20 cellular contexts compared by ENCODE assay signal in genomic region chr14:24401810-24402702, GRCh38. TPM values are rescaled to one million over a fixed set of nuclear protein-coding genes. Genes with fewer than 3 reads are reported as not detected.
DNase-seq lines count a peak whose midpoint lies in the region; ATAC-seq and TF ChIP-seq lines count a peak whose summit lies in the region.
"Had no signal": no experiment of that assay in that cellular context is flagged by ENCODE, and none has a peak within 500 bp of the region (broad histone marks: within the 10 kb centered on the region; RNA-seq: fewer than 3 reads in every experiment).

No MANE protein-coding gene starts in this region.

- intact Hi-C loops in IMR-90 (cut with micrococcal nuclease), result no loop called here
- intact Hi-C loops in activated CD4-positive, alpha-beta T cell treated with anti-CD3 and anti-CD28 coated beads for 36 hours (cut with DNase I, micrococcal nuclease), result no loop called here

- H3K56ac ChIP-seq in IMR-90 (ENCODE audit: extremely low read depth, insufficient read depth, low read length), result no peak overlapping the region

- POLR2A ChIA-PET in IMR-90 (lab: Charles Lee; ENCODE audit: unreplicated experiment), result no interaction called here
- POLR2A ChIA-PET in activated CD4-positive, alpha-beta T cell treated with anti-CD3 and anti-CD28 coated beads for 36 hours (lab: Charles Lee), result no interaction called here

- H3K27ac Mint-ChIP-seq in glutamatergic neuron (ENCODE audit: unreplicated experiment), result peak overlapping the region; percentile 22
- H3K27ac Mint-ChIP-seq in activated CD4-positive, alpha-beta T cell treated with anti-CD3 and anti-CD28 coated beads for 36 hours, result no peak overlapping the region
- H3K27ac Mint-ChIP-seq: activated CD8-positive, alpha-beta memory T cell treated with anti-CD3 and anti-CD28 coated beads, Interleukin-2, amount 10 ng/mL, durations not matched to agents 7 days and 5 days; activated naive CD8-positive, alpha-beta T cell treated with anti-CD3 and anti-CD28 coated beads, Interleukin-2, amount 50 U/mL, for 24 hours; activated T-helper 17 cell treated with anti-CD3 and anti-CD28 coated beads, Interleukin-2, amount 50 U/mL, for 72 hours; CD8-positive, alpha-beta T cell had no signal

- peak overlapping the region; percentile 50 for H2AK9ac ChIP-seq in IMR-90 (replicated peaks; ENCODE audit: low read depth, low read length, poor library complexity)

- H2AFZ ChIP-seq in IMR-90 (replicated peaks; ENCODE audit: low read length, poor library complexity) (no peak overlapping the region), mesenchymal stem cell (ENCODE audit: low read depth, low read length) (no peak overlapping the region)

- no peak overlapping the region for H4K8ac ChIP-seq in IMR-90 (ENCODE audit: low read depth in 2 of 2, low read length in 2 of 2)
- no peak overlapping the region for H4K8ac ChIP-seq in mesenchymal stem cell (ENCODE audit: low read length)

- H3K18ac ChIP-seq in IMR-90 (ENCODE audit: low read depth, low read length) (no peak overlapping the region), mesenchymal stem cell (ENCODE audit: low read depth in 1 of 2, low read length in 2 of 2) (no peak overlapping the region)

- H3K4ac ChIP-seq in IMR-90 (ENCODE audit: low read depth, low read length), result no peak overlapping the region
- H3K4ac ChIP-seq in mesenchymal stem cell (ENCODE audit: low read depth in 1 of 2, low read length in 2 of 2), result peak overlapping the region in 1 of 2 experiments; percentile 25

- DNase-seq in IMR-90 (no peak), glutamatergic neuron (no peak), mesenchymal stem cell (no peak), NCI-H1105 (lab: John Stamatoyannopoulos, UW) (no peak)
- no peak for DNase-seq in activated CD4-positive, alpha-beta T cell treated with anti-CD3 and anti-CD28 coated beads for 36 hours
- DNase-seq: activated CD4-positive, alpha-beta T cell treated with anti-CD3 and anti-CD28 coated beads for 4 hours; activated CD8-positive, alpha-beta memory T cell treated with anti-CD3 and anti-CD28 coated beads, Interleukin-2, amount 10 ng/mL, durations not matched to agents 7 days and 5 days; activated naive CD8-positive, alpha-beta T cell treated with anti-CD3 and anti-CD28 coated beads, Interleukin-2, amount 50 U/mL, for 24 hours; CD8-positive, alpha-beta T cell; DMS79; kidney glomerular epithelial cell; natural killer cell; NCI-H1417; NCI-H524; psoas muscle; stimulated activated CD4-positive, alpha-beta T cell treated with anti-CD3 and anti-CD28 coated beads, Interleukin-12 subunit alpha, Interleukin-12 subunit beta, amount 100 ng/mL, for 4 hours had no signal

- H4K20me1 ChIP-seq in IMR-90 (ENCODE audit: insufficient read depth, low read length), result no peaks in the 10 kb centered on the region

- H2BK20ac ChIP-seq in IMR-90 (ENCODE audit: low read depth, low read length), result no peak overlapping the region

- 69% methylated on average over 3 of the region's 9 CpGs; no CpG with 5 or more reads in 1 of the 2 experiments for WGBS in IMR-90 (ENCODE audit: extremely low coverage in 2 of 2, insufficient read length in 1 of 2), 2 experiments
- WGBS in mesenchymal stem cell, result 74% methylated on average over 9 of the region's 9 CpGs

- H2BK120ac ChIP-seq in IMR-90 (ENCODE audit: low read depth, low read length) (no peak overlapping the region), mesenchymal stem cell (ENCODE audit: low read depth, low read length) (no peak overlapping the region)

- H3K36me3 ChIP-seq in IMR-90 (ENCODE audit: control insufficient read depth, insufficient read depth, low read length) (peaks cover 4% of the 10 kb centered on the region; the same call in 1 of the 2 replicates), stomach smooth muscle (ENCODE audit: control insufficient read depth in 2 of 2, insufficient read depth in 2 of 2, low read length in 2 of 2) (peaks cover 0 to 2% of the 10 kb centered on the region in 2 donors), mesenchymal stem cell (ENCODE audit: control insufficient read depth in 1 of 2, insufficient read depth in 2 of 2, low read depth in 1 of 2, low read length in 2 of 2) (peaks cover 5 to 12% of the 10 kb centered on the region in 2 experiments)
- H3K36me3 ChIP-seq: breast epithelium had no signal

- H3K79me1 ChIP-seq in IMR-90 (ENCODE audit: low read depth in 1 of 2, low read length in 2 of 2) (peaks cover 0 to 13% of the 10 kb centered on the region in 2 experiments; a peak in 1 of 4 replicates), mesenchymal stem cell (replicated peaks; ENCODE audit: low read length, poor library complexity, severe bottlenecking) (peaks cover 17% of the 10 kb centered on the region)

- no peaks in the 10 kb centered on the region for H3K9me3 ChIP-seq in IMR-90 (ENCODE audit: control insufficient read depth, insufficient read depth, low read length)
- no peaks in the 10 kb centered on the region for H3K9me3 ChIP-seq in stomach smooth muscle (ENCODE audit: control insufficient read depth in 2 of 2, low read length in 2 of 2)
- H3K9me3 ChIP-seq in mesenchymal stem cell (ENCODE audit: control insufficient read depth, low read length), result no peaks in the 10 kb centered on the region
- H3K9me3 ChIP-seq: breast epithelium, psoas muscle had no signal

- no peaks in the 10 kb centered on the region for H3K36me3 Mint-ChIP-seq in glutamatergic neuron (ENCODE audit: unreplicated experiment)
- no peaks in the 10 kb centered on the region for H3K36me3 Mint-ChIP-seq in activated CD4-positive, alpha-beta T cell treated with anti-CD3 and anti-CD28 coated beads for 36 hours (ENCODE audit: low read depth)
- H3K36me3 Mint-ChIP-seq: activated CD8-positive, alpha-beta memory T cell treated with anti-CD3 and anti-CD28 coated beads, Interleukin-2, amount 10 ng/mL, durations not matched to agents 7 days and 5 days; CD8-positive, alpha-beta T cell; natural killer cell had no signal

- no peak for TF ChIP-seq POLR2A in IMR-90 (IDR thresholded peaks at IDR 0.05; ENCODE audit: low read depth, low read length)

- H3K27me3 ChIP-seq in IMR-90 (ENCODE audit: control insufficient read depth, insufficient read depth, low read length) (no peaks in the 10 kb centered on the region), stomach smooth muscle (ENCODE audit: control insufficient read depth in 1 of 2, insufficient read depth in 2 of 2, low read length in 2 of 2) (no peaks in the 10 kb centered on the region), mesenchymal stem cell (ENCODE audit: control insufficient read depth in 1 of 2, insufficient read depth in 1 of 2, low read length in 2 of 2) (no peaks in the 10 kb centered on the region)
- H3K27me3 ChIP-seq: breast epithelium had no signal

- H2BK15ac ChIP-seq in IMR-90 (ENCODE audit: low read depth, low read length), result no peak overlapping the region
- H2BK15ac ChIP-seq in mesenchymal stem cell (ENCODE audit: low read depth, poor library complexity, severe bottlenecking), result no peak overlapping the region

- no peak overlapping the region for H4K5ac ChIP-seq in IMR-90 (ENCODE audit: low read depth, low read length)

- no peak overlapping the region for H4K91ac ChIP-seq in IMR-90 (ENCODE audit: insufficient read depth, low read depth, low read length)
- H4K91ac ChIP-seq in mesenchymal stem cell (ENCODE audit: low read length), result no peak overlapping the region

- no peak overlapping the region for H2BK12ac ChIP-seq in mesenchymal stem cell (ENCODE audit: low read length in 2 of 2)

- H2AK5ac ChIP-seq in IMR-90 (ENCODE audit: low read depth, low read length) (no peak overlapping the region), mesenchymal stem cell (ENCODE audit: low read length, severe bottlenecking) (no peak overlapping the region)

- BruUV-seq in IMR-90 (replicated peaks; lab: Mats Ljungman, UMichigan), result no TSS peak

- TF ChIP-seq CTCF in IMR-90 (conservative IDR thresholded peaks at IDR 0.05; ENCODE audit: low read depth, low read length), result no peak
- TF ChIP-seq CTCF in glutamatergic neuron (IDR thresholded peaks at IDR 0.05; ENCODE audit: partially characterized antibody, unreplicated experiment), result no peak

- TF ChIP-seq RAD21 in IMR-90 (IDR thresholded peaks at IDR 0.05; ENCODE audit: low read length), result no peak

- H3K4me1 Mint-ChIP-seq in glutamatergic neuron (ENCODE audit: low read depth, unreplicated experiment), result peaks cover 44% of the 10 kb centered on the region
- peaks cover 4% of the 10 kb centered on the region for H3K4me1 Mint-ChIP-seq in activated CD4-positive, alpha-beta T cell treated with anti-CD3 and anti-CD28 coated beads for 36 hours

- no peak overlapping the region for H3K27ac ChIP-seq in IMR-90 (ENCODE audit: insufficient read depth, low read length)
- H3K27ac ChIP-seq in stomach smooth muscle (ENCODE audit: low read length), result peak overlapping the region; percentile 18
- H3K27ac ChIP-seq in mesenchymal stem cell (ENCODE audit: low read length, poor library complexity, severe bottlenecking), result no peak overlapping the region
- H3K27ac ChIP-seq: psoas muscle had no signal

- dilution Hi-C loops in IMR-90 (cut with HindIII; ENCODE audit: low sequenced_read_pairs, unreplicated experiment), result no loop called here

- H3K9me1 ChIP-seq in IMR-90 (ENCODE audit: insufficient read depth, low read length), result peaks cover 3% of the 10 kb centered on the region; the same call in 1 of the 2 replicates

- H3K4me3 ChIP-seq in IMR-90 (ENCODE audit: insufficient read depth, low read depth, low read length) (no peak overlapping the region), stomach smooth muscle (ENCODE audit: low read length in 2 of 2) (no peak overlapping the region), mesenchymal stem cell (ENCODE audit: insufficient read depth in 1 of 2, low read depth in 1 of 2, low read length in 2 of 2) (no peak overlapping the region)
- H3K4me3 ChIP-seq: breast epithelium, coronary artery, psoas muscle had no signal

- peak overlapping the region; percentile 75 for H3K4me3 Mint-ChIP-seq in glutamatergic neuron (ENCODE audit: unreplicated experiment)
- H3K4me3 Mint-ChIP-seq in activated CD4-positive, alpha-beta T cell treated with anti-CD3 and anti-CD28 coated beads for 36 hours, result no peak overlapping the region
- H3K4me3 Mint-ChIP-seq: activated CD8-positive, alpha-beta memory T cell treated with anti-CD3 and anti-CD28 coated beads, Interleukin-2, amount 10 ng/mL, durations not matched to agents 7 days and 5 days; activated naive CD8-positive, alpha-beta T cell treated with anti-CD3 and anti-CD28 coated beads, Interleukin-2, amount 50 U/mL, for 24 hours; activated T-helper 17 cell treated with anti-CD3 and anti-CD28 coated beads, Interleukin-2, amount 50 U/mL, for 72 hours; CD8-positive, alpha-beta T cell had no signal

- CTCF ChIA-PET in IMR-90 (lab: Yijun Ruan, JAX), result interaction anchor here (0.5 to 1.4 kb wide), 3 partner anchors 22 to 1121 kb away, joined by 3 to 4 read pairs (median 3); no protein-coding TSS in a partner anchor
- CTCF ChIA-PET in activated CD4-positive, alpha-beta T cell treated with anti-CD3 and anti-CD28 coated beads for 36 hours (lab: Charles Lee), result interaction anchor here (1.0 kb wide), 1 partner anchor 37 kb away, joined by 3 read pairs; no protein-coding TSS in a partner anchor

- H3K23ac ChIP-seq in IMR-90 (ENCODE audit: low read depth, low read length), result no peak overlapping the region
- H3K23ac ChIP-seq in mesenchymal stem cell (ENCODE audit: low read length in 2 of 2), result no peak overlapping the region

- peaks cover 2% of the 10 kb centered on the region for H3K9me3 Mint-ChIP-seq in glutamatergic neuron (ENCODE audit: unreplicated experiment)
- H3K9me3 Mint-ChIP-seq in activated CD4-positive, alpha-beta T cell treated with anti-CD3 and anti-CD28 coated beads for 36 hours (ENCODE audit: low read depth), result no peaks in the 10 kb centered on the region
- H3K9me3 Mint-ChIP-seq: activated naive CD8-positive, alpha-beta T cell treated with anti-CD3 and anti-CD28 coated beads, Interleukin-2, amount 50 U/mL, for 24 hours; activated T-helper 17 cell treated with anti-CD3 and anti-CD28 coated beads, Interleukin-2, amount 50 U/mL, for 72 hours; CD8-positive, alpha-beta T cell; natural killer cell had no signal

- H3K9ac ChIP-seq in IMR-90 (ENCODE audit: low read depth, low read length) (no peak overlapping the region), stomach smooth muscle (ENCODE audit: low read length in 2 of 2) (peak overlapping the region in 1 of 2 donors; percentile 6), mesenchymal stem cell (ENCODE audit: low read length) (no peak overlapping the region)

- ATAC-seq in IMR-90 (ENCODE audit: low read depth), result no peak
- no peak for ATAC-seq in activated CD4-positive, alpha-beta T cell treated with anti-CD3 and anti-CD28 coated beads for 36 hours
- ATAC-seq: activated CD8-positive, alpha-beta memory T cell treated with anti-CD3 and anti-CD28 coated beads, Interleukin-2, amount 10 ng/mL, durations not matched to agents 7 days and 5 days; activated naive CD8-positive, alpha-beta T cell treated with anti-CD3 and anti-CD28 coated beads, Interleukin-2, amount 50 U/mL, for 24 hours; activated T-helper 17 cell treated with anti-CD3 and anti-CD28 coated beads, Interleukin-2, amount 50 U/mL, for 72 hours; CD8-positive, alpha-beta T cell; natural killer cell; psoas muscle had no signal

- in situ Hi-C loops in IMR-90 (cut with MboI; ENCODE audit: low sequenced_read_pairs), result no loop called here

- H3K4me2 ChIP-seq in IMR-90 (ENCODE audit: low read depth, low read length) (no peak overlapping the region), mesenchymal stem cell (ENCODE audit: low read length, poor library complexity, severe bottlenecking) (no peak overlapping the region)

- H3K14ac ChIP-seq in IMR-90 (replicated peaks; ENCODE audit: low read depth, low read length) (no peak overlapping the region), mesenchymal stem cell (ENCODE audit: low read length in 2 of 2) (peak overlapping the region in 1 of 2 experiments; percentile 45)

- peaks cover 5% of the 10 kb centered on the region for H3K27me3 Mint-ChIP-seq in glutamatergic neuron (ENCODE audit: unreplicated experiment)
- H3K27me3 Mint-ChIP-seq in activated CD4-positive, alpha-beta T cell treated with anti-CD3 and anti-CD28 coated beads for 36 hours, result peaks cover 8% of the 10 kb centered on the region

- H2BK5ac ChIP-seq in IMR-90 (ENCODE audit: low read depth, low read length, poor library complexity, severe bottlenecking) (no peak overlapping the region), mesenchymal stem cell (ENCODE audit: low read depth, low read length, poor library complexity, severe bottlenecking) (no peak overlapping the region)

- H3K4me1 ChIP-seq in IMR-90 (ENCODE audit: control insufficient read depth, insufficient read depth, low read length), result peaks cover 17% of the 10 kb centered on the region
- H3K4me1 ChIP-seq in stomach smooth muscle (ENCODE audit: control insufficient read depth, insufficient read depth, low read length), result peaks cover 39% of the 10 kb centered on the region
- H3K4me1 ChIP-seq in mesenchymal stem cell (ENCODE audit: control insufficient read depth, insufficient read depth, low read depth, low read length), result peaks cover 22% of the 10 kb centered on the region

RNA-seq across cellular contexts. Expression of gene NYNRIN, which starts 3.3 kb away (rescaled TPM):
- total RNA-seq in IMR-90 (2012; rRNA removed) (1.7 and 2.2 TPM in 2 replicates), glutamatergic neuron (ENCODE audit: unreplicated experiment) (33.5 TPM)
- polyA plus RNA-seq in IMR-90 (2012; rRNA removed), result 5.3 and 5.4 TPM in 2 replicates
- 2.7 and 4.6 TPM in 2 replicates for polyA plus RNA-seq in IMR-90 (2012; cell fraction: cytosol; rRNA removed)
- 10.7 and 11.1 TPM in 2 replicates for polyA plus RNA-seq in IMR-90 (2012; cell fraction: nucleus; rRNA removed; ENCODE audit: low replicate concordance)
- total RNA-seq in activated CD4-positive, alpha-beta T cell treated with anti-CD3 and anti-CD28 coated beads for 36 hours, result under 1 TPM; 0.07 to 0.16 TPM
- 13.6 TPM for polyA plus RNA-seq in mesenchymal stem cell (2013, experiment 1 of 2)
- 12.7 TPM for polyA plus RNA-seq in mesenchymal stem cell (2013, experiment 2 of 2)

RNA-seq across cellular contexts. Expression of gene CBLN3, which starts 27.4 kb away (rescaled TPM):
- total RNA-seq in IMR-90 (2012; rRNA removed), result 0.56 and 0.72 TPM in 2 replicates
- polyA plus RNA-seq in IMR-90 (2012; rRNA removed), result 3.9 and 4.5 TPM in 2 replicates
- polyA plus RNA-seq in IMR-90 (2012; cell fraction: cytosol; rRNA removed), result 2.7 and 2.9 TPM in 2 replicates
- polyA plus RNA-seq in IMR-90 (2012; cell fraction: nucleus; rRNA removed; ENCODE audit: low replicate concordance), result 27.9 and 42.0 TPM in 2 replicates
- total RNA-seq in glutamatergic neuron (ENCODE audit: unreplicated experiment), result 0.51 TPM
- total RNA-seq in activated CD4-positive, alpha-beta T cell treated with anti-CD3 and anti-CD28 coated beads for 36 hours, result 10 to 100 TPM; 11.6 to 12.2 TPM
- polyA plus RNA-seq in mesenchymal stem cell (2013, experiment 1 of 2), result 3.3 TPM
- polyA plus RNA-seq in mesenchymal stem cell (2013, experiment 2 of 2), result 3.6 TPM

RNA-seq across cellular contexts. Expression of gene KHNYN, which starts 27.7 kb away (rescaled TPM):
- 22.8 and 24.4 TPM in 2 replicates for total RNA-seq in IMR-90 (2012; rRNA removed)
- polyA plus RNA-seq in IMR-90 (2012; rRNA removed), result 16.1 and 18.9 TPM in 2 replicates
- 9.2 and 9.4 TPM in 2 replicates for polyA plus RNA-seq in IMR-90 (2012; cell fraction: cytosol; rRNA removed)
- 44.0 and 53.0 TPM in 2 replicates for polyA plus RNA-seq in IMR-90 (2012; cell fraction: nucleus; rRNA removed; ENCODE audit: low replicate concordance)
- total RNA-seq in glutamatergic neuron (ENCODE audit: unreplicated experiment), result 28.9 TPM
- total RNA-seq in activated CD4-positive, alpha-beta T cell treated with anti-CD3 and anti-CD28 coated beads for 36 hours, result 10 to 100 TPM; 50.6 to 58.1 TPM
- polyA plus RNA-seq in mesenchymal stem cell (2013, experiment 1 of 2), result 23.6 TPM
- polyA plus RNA-seq in mesenchymal stem cell (2013, experiment 2 of 2), result 24.0 TPM

RNA-seq across cellular contexts. Expression of gene NFATC4, which starts 34.1 kb away (rescaled TPM):
- total RNA-seq in IMR-90 (2012; rRNA removed) (13.6 and 15.6 TPM in 2 replicates), glutamatergic neuron (ENCODE audit: unreplicated experiment) (11.4 TPM)
- polyA plus RNA-seq in IMR-90 (2012; rRNA removed), result 35.8 and 38.4 TPM in 2 replicates
- 19.7 and 21.1 TPM in 2 replicates for polyA plus RNA-seq in IMR-90 (2012; cell fraction: cytosol; rRNA removed)
- polyA plus RNA-seq in IMR-90 (2012; cell fraction: nucleus; rRNA removed; ENCODE audit: low replicate concordance), result 286 and 363 TPM in 2 replicates
- total RNA-seq in activated CD4-positive, alpha-beta T cell treated with anti-CD3 and anti-CD28 coated beads for 36 hours, result under 1 TPM; 0.11 to 0.30 TPM
- polyA plus RNA-seq in mesenchymal stem cell (2013, experiment 1 of 2), result 51.4 TPM
- polyA plus RNA-seq in mesenchymal stem cell (2013, experiment 2 of 2), result 48.4 TPM
- total RNA-seq: CD8-positive, alpha-beta T cell; natural killer cell had no signal

RNA-seq across cellular contexts. Expression of gene SDR39U1, which starts 40.5 kb away (rescaled TPM):
- total RNA-seq in IMR-90 (2012; rRNA removed) (5.0 and 7.5 TPM in 2 replicates), glutamatergic neuron (ENCODE audit: unreplicated experiment) (70.4 TPM)
- 46.3 and 50.4 TPM in 2 replicates for polyA plus RNA-seq in IMR-90 (2012; rRNA removed)
- polyA plus RNA-seq in IMR-90 (2012; cell fraction: cytosol; rRNA removed), result 32.8 and 36.4 TPM in 2 replicates
- 229 and 384 TPM in 2 replicates for polyA plus RNA-seq in IMR-90 (2012; cell fraction: nucleus; rRNA removed; ENCODE audit: low replicate concordance)
- 10 to 100 TPM; 40.9 to 47.8 TPM for total RNA-seq in activated CD4-positive, alpha-beta T cell treated with anti-CD3 and anti-CD28 coated beads for 36 hours
- polyA plus RNA-seq in mesenchymal stem cell (2013, experiment 1 of 2), result 29.6 TPM
- polyA plus RNA-seq in mesenchymal stem cell (2013, experiment 2 of 2), result 28.8 TPM

Comparison
In these comparisons a context has a peak if more than half of its experiments do, and no peak if none do; other contexts are left out.
1. RNA of gene NYNRIN, which starts 3.3 kb away (total RNA-seq): 33.5 TPM in glutamatergic neuron (single experiment); 1.7 to 2.2 TPM in IMR-90 and 0.07 to 0.16 TPM in activated CD4-positive, alpha-beta T cell treated with anti-CD3 and anti-CD28 coated beads for 36 hours; every median in the first group is over 10 times any median in the second.